1 cellular context compared by ENCODE assay signal in genomic region chr19:1113986-1114483, GRCh38.
TF ChIP-seq lines count a peak whose summit lies in the region.

No MANE protein-coding gene starts in this region.

TF ChIP-seq in HepG2, 621 proteins besides CTCF, POLR2A, EP300 and RAD21:
- TF ChIP-seq ZNF687 (CRISPR knock-in tag; IDR thresholded peaks at IDR 0.05) (0 out of 2 replicates have a peak, but pooled peaks have one; percentile 0), BRF2 (CRISPR knock-in tag; IDR thresholded peaks at IDR 0.05) (no peak), ZNF776 (CRISPR knock-in tag; IDR thresholded peaks at IDR 0.05) (0 out of 2 replicates have a peak, but pooled peaks have one; percentile 58), ZNF710 (CRISPR knock-in tag; IDR thresholded peaks at IDR 0.05; ENCODE audit: borderline replicate concordance) (0 out of 2 replicates have a peak, but pooled peaks have one; percentile 32), PCBP1 (IDR thresholded peaks at IDR 0.05; ENCODE audit: borderline replicate concordance, low read depth, low read length) (0 out of 2 replicates have a peak, but pooled peaks have one; percentile 30), ZMYM3 (CRISPR knock-in tag; IDR thresholded peaks at IDR 0.05) (peak; percentile 40; the same call in 1 of the 2 replicates), SNAPC4 (CRISPR knock-in tag; IDR thresholded peaks at IDR 0.05) (0 out of 2 replicates have a peak, but pooled peaks have one; percentile 52), PRPF4 (IDR thresholded peaks at IDR 0.05; ENCODE audit: low read depth, low read length, poor library complexity, severe bottlenecking) (no peak), ZNF629 (CRISPR knock-in tag; conservative IDR thresholded peaks at IDR 0.05) (peak; percentile 93), GPN1 (CRISPR knock-in tag; IDR thresholded peaks at IDR 0.05; ENCODE audit: borderline replicate concordance) (no peak), ZMYM2 (CRISPR knock-in tag; IDR thresholded peaks at IDR 0.05) (0 out of 2 replicates have a peak, but pooled peaks have one; percentile 33), ZNF720 (CRISPR knock-in tag; IDR thresholded peaks at IDR 0.05) (no peak), MLLT10 (CRISPR knock-in tag; IDR thresholded peaks at IDR 0.05) (no peak), AGO2 (optimal IDR thresholded peaks at IDR 0.05; ENCODE audit: low read depth, low read length) (peak; percentile 87), ZFP36L1 (CRISPR knock-in tag; IDR thresholded peaks at IDR 0.05) (no peak), FOXC1 (CRISPR knock-in tag; IDR thresholded peaks at IDR 0.05; ENCODE audit: borderline replicate concordance) (0 out of 2 replicates have a peak, but pooled peaks have one; percentile 10), GRHL1 (CRISPR knock-in tag; conservative IDR thresholded peaks at IDR 0.05) (no peak), NR3C1 (CRISPR knock-in tag; IDR thresholded peaks at IDR 0.05) (no peak)
- TF ChIP-seq, protein P1, sequence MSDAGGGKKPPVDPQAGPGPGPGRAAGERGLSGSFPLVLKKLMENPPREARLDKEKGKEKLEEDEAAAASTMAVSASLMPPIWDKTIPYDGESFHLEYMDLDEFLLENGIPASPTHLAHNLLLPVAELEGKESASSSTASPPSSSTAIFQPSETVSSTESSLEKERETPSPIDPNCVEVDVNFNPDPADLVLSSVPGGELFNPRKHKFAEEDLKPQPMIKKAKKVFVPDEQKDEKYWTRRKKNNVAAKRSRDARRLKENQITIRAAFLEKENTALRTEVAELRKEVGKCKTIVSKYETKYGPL (CRISPR knock-in tag; IDR thresholded peaks at IDR 0.05): no peak
